Comparison of ENCODE assay signal across 10 cellular contexts in the genomic region with DNA sequence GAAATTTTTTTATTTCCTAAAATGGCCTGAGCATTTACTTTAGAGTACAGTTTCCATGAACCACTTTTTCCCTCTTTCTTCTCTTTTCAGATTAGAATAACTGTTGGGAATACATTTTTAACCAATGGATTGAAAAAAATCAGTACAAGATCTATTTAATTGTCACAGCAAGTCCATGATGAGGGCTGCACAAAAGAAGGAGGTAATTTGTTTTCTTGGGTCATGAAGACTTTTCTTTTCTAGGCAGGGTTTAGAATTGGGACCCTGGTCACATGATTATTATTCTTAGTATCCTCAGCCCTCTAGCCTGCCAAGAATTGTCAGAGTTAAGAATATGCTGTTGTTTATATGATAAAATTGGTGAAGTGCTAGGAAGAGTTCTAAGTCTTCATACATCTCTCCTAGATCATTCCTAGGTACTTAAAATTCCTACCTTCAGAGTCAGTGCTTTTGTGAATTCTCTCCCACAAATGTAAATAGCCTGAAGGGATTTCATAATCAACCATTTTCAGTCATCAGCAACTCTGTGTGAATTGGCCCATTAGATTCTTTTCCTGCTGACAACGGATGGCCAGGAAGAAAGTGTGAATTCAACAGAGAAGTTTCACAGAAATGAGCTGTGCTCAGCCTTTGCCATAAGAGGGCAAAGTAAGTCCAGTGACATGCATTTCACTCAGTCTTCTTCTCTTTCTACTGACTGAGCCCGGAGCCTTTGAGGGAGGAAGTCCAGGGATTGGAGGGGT. TPM values are rescaled to one million over a fixed set of nuclear protein-coding genes. Genes with fewer than 3 reads are reported as not detected.
A peak's percentile ranks its signal among the peaks of the same experiment; 100 is the strongest.
DNase-seq lines count a peak whose midpoint lies in the region; TF ChIP-seq lines count a peak whose summit lies in the region.
"Had no signal": no experiment of that assay in that cellular context is flagged by ENCODE, and none has a peak within 500 bp of the region (broad histone marks: within the 10 kb centered on the region; RNA-seq: fewer than 3 reads in every experiment).

No MANE protein-coding gene starts in this region.

- H3K36me3 ChIP-seq in BJ (ENCODE audit: control insufficient read depth, insufficient read depth, low read length) (no peaks in the 10 kb centered on the region), HAP-1 (replicated peaks) (no peaks in the 10 kb centered on the region), SK-N-MC (ENCODE audit: insufficient read depth, low read length) (no peaks in the 10 kb centered on the region)
- H3K36me3 ChIP-seq in CD8-positive, alpha-beta memory T cell (ENCODE audit: insufficient read depth, low read length) = no peaks in the 10 kb centered on the region

- H3K36me3 Mint-ChIP-seq in CD8-positive, alpha-beta memory T cell = no peaks in the 10 kb centered on the region

- no peak overlapping the region for H3K4me3 Mint-ChIP-seq in CD8-positive, alpha-beta memory T cell

- DNase-seq in BJ (ENCODE audit: low read depth) = peak; percentile 49
- peak; percentile 42 to 93 for DNase-seq in HAP-1 (ENCODE audit: low spot score in 2 of 2)
- peak; percentile 60 for DNase-seq in SK-N-MC (ENCODE audit: low read depth, low spot score)
- peak; percentile 17 for DNase-seq in glomerular visceral epithelial cell (ENCODE audit: extremely low spot score)
- DNase-seq in NCI-H510A (lab: John Stamatoyannopoulos, UW) = no peak
- DNase-seq in CD8-positive, alpha-beta memory T cell = no peak
- DNase-seq in NK-92 (lab: John Stamatoyannopoulos, UW; ENCODE audit: unreplicated experiment) = no peak
- no peak for DNase-seq in NCI-H446 treated with DMSO at 0.1 percent for 48 hours (lab: John Stamatoyannopoulos, UW)
- DNase-seq: midbrain, T-helper 2 cell had no signal

- H3K9me3 ChIP-seq in HAP-1 = no peaks in the 10 kb centered on the region
- no peaks in the 10 kb centered on the region for H3K9me3 ChIP-seq in SK-N-MC (ENCODE audit: low read depth, low read length)
- no peaks in the 10 kb centered on the region for H3K9me3 ChIP-seq in CD8-positive, alpha-beta memory T cell (ENCODE audit: low read length)

- H3K27me3 ChIP-seq in BJ (ENCODE audit: control insufficient read depth, insufficient read depth, low read length) (no peaks in the 10 kb centered on the region), HAP-1 (ENCODE audit: low read depth) (no peaks in the 10 kb centered on the region)
- H3K27me3 ChIP-seq in CD8-positive, alpha-beta memory T cell (ENCODE audit: insufficient read depth, low read length, poor library complexity, severe bottlenecking) = no peaks in the 10 kb centered on the region

- H3K27me3 Mint-ChIP-seq in CD8-positive, alpha-beta memory T cell = peaks cover 5 to 26% of the 10 kb centered on the region in 2 donors

- no peaks in the 10 kb centered on the region for H3K9me3 Mint-ChIP-seq in CD8-positive, alpha-beta memory T cell

- CTCF ChIA-PET in BJ (lab: Yijun Ruan, JAX) = interaction anchor here (0.6 to 1.2 kb wide), 6 partner anchors 27 to 727 kb away, joined by 3 to 4 read pairs (median 3); no protein-coding TSS in a partner anchor
- CTCF ChIA-PET in CD8-positive, alpha-beta memory T cell (lab: Charles Lee) = no interaction called here

- in situ Hi-C loops in HAP-1 (cut with MboI; ENCODE audit: low sequenced_read_pairs) = no loop called here

- no peak overlapping the region for H3K4me3 ChIP-seq in BJ (ENCODE audit: low read depth, low read length)
- no peak overlapping the region for H3K4me3 ChIP-seq in HAP-1
- peak overlapping the region; percentile 3 for H3K4me3 ChIP-seq in SK-N-MC
- no peak overlapping the region for H3K4me3 ChIP-seq in CD8-positive, alpha-beta memory T cell (ENCODE audit: low read length)

- H3K27ac ChIP-seq in SK-N-MC = peak overlapping the region; percentile 36; the same call in 1 of the 2 replicates
- no peak overlapping the region for H3K27ac ChIP-seq in CD8-positive, alpha-beta memory T cell (ENCODE audit: low read depth, low read length)

- H3K4me1 Mint-ChIP-seq in CD8-positive, alpha-beta memory T cell = no peaks in the 10 kb centered on the region

- POLR2A ChIA-PET in BJ (lab: Charles Lee) = interaction anchor here (0.6 kb wide), 1 partner anchor 723 kb away, joined by 10 read pairs; no protein-coding TSS in a partner anchor
- POLR2A ChIA-PET in CD8-positive, alpha-beta memory T cell (lab: Charles Lee) = no interaction called here

- H3K4me1 ChIP-seq in HAP-1 = peaks cover 22% of the 10 kb centered on the region
- H3K4me1 ChIP-seq in CD8-positive, alpha-beta memory T cell (ENCODE audit: insufficient read depth, low read length) = no peaks in the 10 kb centered on the region

- peak; percentile 49 for TF ChIP-seq CTCF in BJ (IDR thresholded peaks at IDR 0.05; ENCODE audit: insufficient read depth, low read depth, low read length)

- H3K9ac ChIP-seq in SK-N-MC (ENCODE audit: insufficient read length) = no peak overlapping the region

- H3K27ac Mint-ChIP-seq in CD8-positive, alpha-beta memory T cell = no peak overlapping the region

RNA-seq across cellular contexts. Expression of a gene that starts 32.4 kb away (rescaled TPM):
- polyA plus RNA-seq in BJ (2011; rRNA removed) = 101 and 104 TPM in 2 replicates
- 31.3 and 33.9 TPM in 2 replicates for polyA minus RNA-seq in BJ (2011; rRNA and poly(A)+ RNA removed)
- total RNA-seq in CD8-positive, alpha-beta memory T cell = not detected
- 2.0 TPM for polyA plus RNA-seq in CD8-positive, alpha-beta memory T cell

Comparison
In these comparisons a context has a peak if more than half of its experiments do, and no peak if none do; other contexts are left out.
1. DNase-seq: peak in BJ (single experiment), HAP-1 (2 of 2), SK-N-MC (single experiment) and glomerular visceral epithelial cell (single experiment); none in NCI-H510A (single experiment), CD8-positive, alpha-beta memory T cell (0 of 5), NK-92 (single experiment) and NCI-H446 treated with DMSO at 0.1 percent for 48 hours (single experiment).
2. RNA of a gene that starts 32.4 kb away (polyA plus RNA-seq): 101 to 104 TPM in BJ; 2.0 TPM in CD8-positive, alpha-beta memory T cell (single experiment); every median in the first group is over 10 times any median in the second.